ENCODE assay signal across 1 cellular context in genomic region chr6:34252395-34252794, GRCh38.
TF ChIP-seq lines count a peak whose summit lies in the region.

No MANE protein-coding gene starts in this region.

TF ChIP-seq in K562, 482 proteins besides CTCF, POLR2A, EP300 and RAD21 (continued from another document):
- TF ChIP-seq MBD1 (CRISPR knock-in tag; IDR thresholded peaks at IDR 0.05) (peak; percentile 36; the same call in 1 of the 2 replicates), TRIM24 (IDR thresholded peaks at IDR 0.05) (peak in 1 of 2 experiments; percentile 15; a peak in 1 of 4 replicates), ZNF592 (IDR thresholded peaks at IDR 0.05) (0 out of 2 replicates have a peak, but pooled peaks have one; percentile 21), LEF1 (IDR thresholded peaks at IDR 0.05) (peak; percentile 12; the same call in 1 of the 2 replicates), DPF2 (IDR thresholded peaks at IDR 0.05) (peak; percentile 58; the same call in 1 of the 2 replicates), ZNF175 (CRISPR knock-in tag; IDR thresholded peaks at IDR 0.05; ENCODE audit: low read depth) (0 out of 2 replicates have a peak, but pooled peaks have one; percentile 39), L3MBTL2 (IDR thresholded peaks at IDR 0.05) (peak; percentile 43), SMARCC2 (IDR thresholded peaks at IDR 0.05; ENCODE audit: low read depth) (peak; percentile 19; the same call in 1 of the 2 replicates), SPI1 (IDR thresholded peaks at IDR 0.05; ENCODE audit: borderline replicate concordance, low read depth, low read length) (peak; percentile 86), SOX6 (IDR thresholded peaks at IDR 0.05) (peak; percentile 84; the same call in 1 of the 2 replicates), SMARCA4 (IDR thresholded peaks at IDR 0.05) (peak; percentile 67; the same call in 1 of the 2 replicates), ARID1B (IDR thresholded peaks at IDR 0.05) (peak; percentile 61), EHMT2 (IDR thresholded peaks at IDR 0.05) (peak; percentile 51; the same call in 1 of the 2 replicates), CTBP1 (IDR thresholded peaks at IDR 0.05; ENCODE audit: borderline replicate concordance) (peak; percentile 47; the same call in 1 of the 2 replicates), SMARCE1 (IDR thresholded peaks at IDR 0.05) (peak; percentile 81; the same call in 1 of the 2 replicates), FOXA3 (CRISPR knock-in tag; conservative IDR thresholded peaks at IDR 0.05 in 1 of 2, IDR thresholded peaks at IDR 0.05 in 1 of 2) (peak in 1 of 2 experiments; percentile 76; a peak in 2 of 4 replicates), PKNOX1 (IDR thresholded peaks at IDR 0.05) (peak; percentile 48; the same call in 1 of the 2 replicates)
